26 cellular contexts compared by ENCODE assay signal in the genomic region with DNA sequence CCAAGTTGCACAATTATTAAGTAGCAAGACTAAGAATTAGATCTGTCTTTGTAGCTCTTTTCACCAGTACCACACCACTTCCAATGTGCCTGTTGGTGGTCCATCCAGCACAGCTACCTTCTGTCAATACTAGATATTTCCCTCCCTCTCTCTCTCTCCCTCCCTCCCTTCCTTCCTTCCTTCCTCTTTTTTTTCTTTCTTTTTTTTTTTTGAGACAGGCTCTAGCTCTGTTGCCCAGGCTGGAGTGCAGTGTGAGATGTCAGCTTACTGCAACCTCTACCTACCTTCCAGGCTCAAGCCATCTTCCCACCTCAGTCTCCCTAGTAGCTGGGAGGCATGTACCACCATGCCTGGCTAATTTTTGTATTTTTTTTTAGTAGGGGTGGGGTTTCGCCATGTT. TPM values are rescaled to one million over a fixed set of nuclear protein-coding genes. Genes with fewer than 3 reads are reported as not detected.
A peak's percentile ranks its signal among the peaks of the same experiment; 100 is the strongest.
DNase-seq lines count a peak whose midpoint lies in the region; ATAC-seq and TF ChIP-seq lines count a peak whose summit lies in the region.
"Had no signal": no experiment of that assay in that cellular context is flagged by ENCODE, and none has a peak within 500 bp of the region (broad histone marks: within the 10 kb centered on the region; RNA-seq: fewer than 3 reads in every experiment).

No MANE protein-coding gene starts in this region.

- peak overlapping the region; percentile 54 for H3K27ac Mint-ChIP-seq in T-helper 17 cell
- H3K27ac Mint-ChIP-seq in effector memory CD8-positive, alpha-beta T cell, result peak overlapping the region; percentile 61 to 77
- peak overlapping the region in 3 of 7 donors; percentile 4 to 74 (median 73) for H3K27ac Mint-ChIP-seq in CD4-positive, alpha-beta memory T cell
- H3K27ac Mint-ChIP-seq: activated CD4-positive, alpha-beta T cell treated with anti-CD3 and anti-CD28 coated beads for 36 hours; activated naive CD4-positive, alpha-beta T cell treated with anti-CD3 and anti-CD28 coated beads, Interleukin-2, amount 10 ng/mL, durations not matched to agents 7 days and 5 days had no signal

- no peaks in the 10 kb centered on the region for H3K9me3 Mint-ChIP-seq in effector memory CD8-positive, alpha-beta T cell
- no peaks in the 10 kb centered on the region for H3K9me3 Mint-ChIP-seq in CD4-positive, alpha-beta memory T cell
- H3K9me3 Mint-ChIP-seq: activated naive CD4-positive, alpha-beta T cell treated with anti-CD3 and anti-CD28 coated beads, Interleukin-2, amount 10 ng/mL, durations not matched to agents 7 days and 5 days; IgD-negative memory B cell; stimulated activated naive CD8-positive, alpha-beta T cell treated with anti-CD3 and anti-CD28 coated beads, Interleukin-15, amount 100 ng/mL, for 72 hours; T-cell had no signal

- H3K36me3 ChIP-seq in cardiac muscle cell (no peaks in the 10 kb centered on the region), heart left ventricle (peaks cover 0 to 16% (median 0%) of the 10 kb centered on the region in 9 donors), osteoblast (ENCODE audit: insufficient read depth, low read length) (peaks cover 5% of the 10 kb centered on the region)
- H3K36me3 ChIP-seq in CD4-positive, alpha-beta memory T cell (ENCODE audit: insufficient read depth, low read length), result peaks cover 3% of the 10 kb centered on the region

- H3K4me2 ChIP-seq in osteoblast (ENCODE audit: insufficient read depth, low read length), result no peak overlapping the region

- POLR2A ChIA-PET in CD4-positive, alpha-beta memory T cell (lab: Charles Lee; ENCODE audit: partially characterized antibody), result interaction anchor here (1.2 to 1.6 kb wide), 2 partner anchors 21 to 50 kb away, joined by 3 to 7 read pairs; a partner anchor contains a TSS

- intact Hi-C loops in heart left ventricle (cut with DNase I), result no loop called here
- intact Hi-C loops in CD4-positive, alpha-beta memory T cell (cut with micrococcal nuclease), result no loop called here

- H3K4me1 Mint-ChIP-seq in T-helper 17 cell, result peaks cover 29% of the 10 kb centered on the region
- H3K4me1 Mint-ChIP-seq in effector memory CD8-positive, alpha-beta T cell (ENCODE audit: low read depth in 2 of 2), result peaks cover 28 to 42% of the 10 kb centered on the region in 2 donors
- H3K4me1 Mint-ChIP-seq in CD4-positive, alpha-beta memory T cell, result peaks cover 29 to 46% (median 37%) of the 10 kb centered on the region in 4 donors

- DNase-seq in cardiac muscle cell (ENCODE audit: low read depth in 1 of 2, low spot score in 1 of 2) (no peak), heart left ventricle (no peak), T-helper 17 cell (no peak), osteoblast (ENCODE audit: insufficient read length, low spot score, missing footprints) (no peak)
- no peak for DNase-seq in effector memory CD8-positive, alpha-beta T cell
- no peak for DNase-seq in CD4-positive, alpha-beta memory T cell
- DNase-seq: activated CD4-positive, alpha-beta T cell treated with anti-CD3 and anti-CD28 coated beads for 36 hours; activated naive CD4-positive, alpha-beta T cell treated with anti-CD3 and anti-CD28 coated beads, Interleukin-2, amount 10 ng/mL, durations not matched to agents 7 days and 5 days; activated T-cell treated with anti-CD3 and anti-CD28 coated beads, Interleukin-2, amount 50 U/mL, for 48 hours; amniotic stem cell; brain microvascular endothelial cell; DMS53; effector memory CD4-positive, alpha-beta T cell; NCI-H1417 treated with DMSO at 0.1 percent for 48 hours; NCI-H2107; NCI-H774; psoas muscle; SJCRH30; stimulated activated naive CD8-positive, alpha-beta T cell treated with anti-CD3 and anti-CD28 coated beads, Interleukin-15, amount 100 ng/mL, for 72 hours; T-cell; tibial artery had no signal

- H3K4me3 Mint-ChIP-seq in T-helper 17 cell, result no peak overlapping the region
- no peak overlapping the region for H3K4me3 Mint-ChIP-seq in effector memory CD8-positive, alpha-beta T cell
- peak overlapping the region in 1 of 8 donors; percentile 46 for H3K4me3 Mint-ChIP-seq in CD4-positive, alpha-beta memory T cell
- H3K4me3 Mint-ChIP-seq: activated CD4-positive, alpha-beta T cell treated with anti-CD3 and anti-CD28 coated beads for 36 hours; activated naive CD4-positive, alpha-beta T cell treated with anti-CD3 and anti-CD28 coated beads, Interleukin-2, amount 10 ng/mL, durations not matched to agents 7 days and 5 days; stimulated activated naive CD8-positive, alpha-beta T cell treated with anti-CD3 and anti-CD28 coated beads, Interleukin-15, amount 100 ng/mL, for 72 hours; T-cell had no signal

- peaks cover 27% of the 10 kb centered on the region for H4K20me1 ChIP-seq in osteoblast (ENCODE audit: insufficient read depth, low read length)

- H3K9me3 ChIP-seq in cardiac muscle cell (ENCODE audit: low read depth) (no peaks in the 10 kb centered on the region), heart left ventricle (no peaks in the 10 kb centered on the region), T-helper 17 cell (ENCODE audit: control insufficient read depth, low read length, poor library complexity, severe bottlenecking) (no peaks in the 10 kb centered on the region), osteoblast (ENCODE audit: low read depth, low read length) (no peaks in the 10 kb centered on the region)
- H3K9me3 ChIP-seq in CD4-positive, alpha-beta memory T cell (ENCODE audit: control insufficient read depth in 1 of 2, low read length in 2 of 2), result no peaks in the 10 kb centered on the region
- H3K9me3 ChIP-seq: HAP-1, psoas muscle, SJCRH30, tibial artery had no signal

- CTCF ChIA-PET in CD4-positive, alpha-beta memory T cell (lab: Charles Lee; ENCODE audit: partially characterized antibody), result interaction anchor here (1.0 to 1.5 kb wide), 3 partner anchors 17 to 271 kb away, joined by 3 read pairs; a partner anchor contains a TSS

- 94 to 100% (median 100%) methylated on average over 1 of the region's 1 CpG for WGBS in heart left ventricle, 4 donors

- no peak overlapping the region for H2AFZ ChIP-seq in osteoblast (ENCODE audit: low read length)

- peaks cover 89% of the 10 kb centered on the region for H3K79me2 ChIP-seq in osteoblast (ENCODE audit: insufficient read depth, low read length)

- no peak overlapping the region for H3K4me3 ChIP-seq in cardiac muscle cell
- no peak overlapping the region for H3K4me3 ChIP-seq in heart left ventricle
- no peak overlapping the region for H3K4me3 ChIP-seq in osteoblast (ENCODE audit: insufficient read depth, low read length)
- H3K4me3 ChIP-seq in CD4-positive, alpha-beta memory T cell (ENCODE audit: low read length in 2 of 2), result no peak overlapping the region
- H3K4me3 ChIP-seq: HAP-1, lung, psoas muscle, SJCRH30, tibial artery had no signal

- TF ChIP-seq POLR2A in heart left ventricle (IDR thresholded peaks at IDR 0.05), result no peak

- peaks cover 5% of the 10 kb centered on the region for H3K4me1 ChIP-seq in cardiac muscle cell (ENCODE audit: low read depth)
- peaks cover 0 to 45% (median 30%) of the 10 kb centered on the region in 12 donors for H3K4me1 ChIP-seq in heart left ventricle
- peaks cover 10% of the 10 kb centered on the region for H3K4me1 ChIP-seq in osteoblast (ENCODE audit: insufficient read depth, low read length)
- H3K4me1 ChIP-seq in CD4-positive, alpha-beta memory T cell (ENCODE audit: insufficient read depth, low read length), result peaks cover 39% of the 10 kb centered on the region
- H3K4me1 ChIP-seq: SJCRH30 had no signal

- no peaks in the 10 kb centered on the region for H3K36me3 Mint-ChIP-seq in T-helper 17 cell (ENCODE audit: low read depth)
- peaks cover 26% of the 10 kb centered on the region for H3K36me3 Mint-ChIP-seq in effector memory CD8-positive, alpha-beta T cell (ENCODE audit: insufficient read depth)
- H3K36me3 Mint-ChIP-seq in CD4-positive, alpha-beta memory T cell, result peaks cover 0 to 7% of the 10 kb centered on the region in 2 donors
- H3K36me3 Mint-ChIP-seq: T-cell had no signal

- TF ChIP-seq CTCF in cardiac muscle cell (IDR thresholded peaks at IDR 0.05; ENCODE audit: low read depth, low read length) (no peak), heart left ventricle (IDR thresholded peaks at IDR 0.05) (no peak), osteoblast (IDR thresholded peaks at IDR 0.05; ENCODE audit: extremely low read depth, low read depth, low read length) (no peak)

- H3K27ac ChIP-seq in cardiac muscle cell (peak overlapping the region; percentile 14), heart left ventricle (no peak overlapping the region), temporal lobe (ENCODE audit: low read depth, low read length) (peak overlapping the region; percentile 33), osteoblast (ENCODE audit: low read depth, low read length) (no peak overlapping the region)
- no peak overlapping the region for H3K27ac ChIP-seq in CD4-positive, alpha-beta memory T cell (ENCODE audit: low read depth, low read length)
- H3K27ac ChIP-seq: brain microvascular endothelial cell, psoas muscle, SJCRH30, tibial artery had no signal

- no peaks in the 10 kb centered on the region for H3K27me3 Mint-ChIP-seq in T-helper 17 cell
- no peaks in the 10 kb centered on the region for H3K27me3 Mint-ChIP-seq in effector memory CD8-positive, alpha-beta T cell
- no peaks in the 10 kb centered on the region for H3K27me3 Mint-ChIP-seq in CD4-positive, alpha-beta memory T cell
- H3K27me3 Mint-ChIP-seq: activated CD4-positive, alpha-beta T cell treated with anti-CD3 and anti-CD28 coated beads for 36 hours; activated naive CD4-positive, alpha-beta T cell treated with anti-CD3 and anti-CD28 coated beads, Interleukin-2, amount 10 ng/mL, durations not matched to agents 7 days and 5 days; IgD-negative memory B cell; stimulated activated naive CD8-positive, alpha-beta T cell treated with anti-CD3 and anti-CD28 coated beads, Interleukin-15, amount 100 ng/mL, for 72 hours; T-cell had no signal

- H3K27me3 ChIP-seq in cardiac muscle cell, result no peaks in the 10 kb centered on the region
- no peaks in the 10 kb centered on the region for H3K27me3 ChIP-seq in heart left ventricle
- H3K27me3 ChIP-seq in osteoblast (ENCODE audit: insufficient read depth, low read length), result no peaks in the 10 kb centered on the region
- H3K27me3 ChIP-seq in CD4-positive, alpha-beta memory T cell (ENCODE audit: insufficient read depth, low read length), result no peaks in the 10 kb centered on the region
- H3K27me3 ChIP-seq: brain microvascular endothelial cell, SJCRH30, tibial artery had no signal

- no peak for ATAC-seq in heart left ventricle
- ATAC-seq in T-helper 17 cell, result no peak
- no peak for ATAC-seq in effector memory CD8-positive, alpha-beta T cell (replicated peaks)
- no peak for ATAC-seq in HG02571 (IDR thresholded peaks at IDR 0.05; ENCODE audit: unreplicated experiment)
- ATAC-seq: activated CD4-positive, alpha-beta T cell treated with anti-CD3 and anti-CD28 coated beads for 36 hours; stimulated activated naive CD8-positive, alpha-beta T cell treated with anti-CD3 and anti-CD28 coated beads, Interleukin-15, amount 100 ng/mL, for 72 hours; T-cell had no signal

RNA-seq across cellular contexts. Expression of a gene that starts 21.1 kb away (rescaled TPM):
- total RNA-seq in cardiac muscle cell (36.8 and 45.7 TPM in 2 replicates), heart left ventricle (10 to 100 TPM; 58.4 to 99.2 (median 78.6) TPM), T-helper 17 cell (10 to 100 TPM; 39.8 to 57.6 TPM), temporal lobe (26.3 TPM), osteoblast (64.8 and 65.5 TPM in 2 replicates)
- polyA plus RNA-seq in cardiac muscle cell (33.8 and 53.2 TPM in 2 replicates), heart left ventricle (10 to 100 TPM; 10.2 to 28.1 TPM)
- total RNA-seq in CD4-positive, alpha-beta memory T cell, result 10 to 100 TPM; 60.3 to 62.5 TPM
- polyA plus RNA-seq in CD4-positive, alpha-beta memory T cell, result 10 to 100 TPM; 25.4 to 25.5 TPM

RNA-seq across cellular contexts. Expression of a gene that starts 50.5 kb away (rescaled TPM):
- 40.8 and 40.9 TPM in 2 replicates for total RNA-seq in cardiac muscle cell
- 31.3 and 33.3 TPM in 2 replicates for polyA plus RNA-seq in cardiac muscle cell
- 10 to 100 TPM; 13.2 to 35.9 (median 18.6) TPM for total RNA-seq in heart left ventricle
- polyA plus RNA-seq in heart left ventricle, result 10 to 100 TPM in 1 of 2 donors, 1 to 10 TPM in 1; 8.7 to 21.5 TPM
- total RNA-seq in T-helper 17 cell, result 10 to 100 TPM; 22.9 to 24.6 TPM
- 12.5 TPM for total RNA-seq in temporal lobe
- 136 and 140 TPM in 2 replicates for total RNA-seq in osteoblast
- 10 to 100 TPM; 42.6 to 43.4 TPM for total RNA-seq in CD4-positive, alpha-beta memory T cell
- 10 to 100 TPM; 21.8 to 32.4 TPM for polyA plus RNA-seq in CD4-positive, alpha-beta memory T cell

RNA-seq across cellular contexts. Expression of a gene that starts 56.2 kb away (rescaled TPM):
- total RNA-seq in cardiac muscle cell, result 5.1 TPM in 2 replicates
- 4.6 and 7.0 TPM in 2 replicates for polyA plus RNA-seq in cardiac muscle cell
- 10 to 100 TPM in 1 of 9 donors, 1 to 10 TPM in 8; 2.7 to 15.1 (median 6.3) TPM for total RNA-seq in heart left ventricle
- 1 to 10 TPM; 4.5 to 6.8 TPM for polyA plus RNA-seq in heart left ventricle
- total RNA-seq in T-helper 17 cell, result 10 to 100 TPM; 15.8 to 16.7 TPM
- total RNA-seq in temporal lobe, result 3.2 TPM
- total RNA-seq in osteoblast, result 4.7 and 5.6 TPM in 2 replicates
- total RNA-seq in CD4-positive, alpha-beta memory T cell, result 10 to 100 TPM; 18.4 to 19.1 TPM
- 1 to 10 TPM; 1.1 to 4.2 TPM for polyA plus RNA-seq in CD4-positive, alpha-beta memory T cell

Comparison
In these comparisons a context has a peak if more than half of its experiments do, and no peak if none do; other contexts are left out.
1. H3K27ac ChIP-seq: peak in cardiac muscle cell (single experiment) and temporal lobe (single experiment); none in heart left ventricle (0 of 12), osteoblast (single experiment) and CD4-positive, alpha-beta memory T cell (single experiment).